ENCODE assay signal across 11 cellular contexts in genomic region chr15:42094512-42094963, GRCh38. TPM values are rescaled to one million over a fixed set of nuclear protein-coding genes. Genes with fewer than 3 reads are reported as not detected.
DNase-seq lines count a peak whose midpoint lies in the region; ATAC-seq and TF ChIP-seq lines count a peak whose summit lies in the region.
"Had no signal": no experiment of that assay in that cellular context is flagged by ENCODE, and none has a peak within 500 bp of the region (broad histone marks: within the 10 kb centered on the region; RNA-seq: fewer than 3 reads in every experiment).

PLA2G4D (minus strand) TSS chr15:42094562; CDS start chr15:42094459, 103 bp downstream.

- DNase-seq in DMS79 treated with DMSO at 0.1 percent for 48 hours (lab: John Stamatoyannopoulos, UW) (peak; percentile 89), NCI-H128 (lab: John Stamatoyannopoulos, UW; ENCODE audit: unreplicated experiment) (peak; percentile 46), PC-9 (peak; percentile 38 to 46), memory B cell (ENCODE audit: low spot score in 2 of 2) (no peak), SJCRH30 (no peak)
- no peak for DNase-seq in stimulated activated naive CD8-positive, alpha-beta T cell treated with anti-CD3 and anti-CD28 coated beads, Interleukin-15, amount 100 ng/mL, for 72 hours
- DNase-seq in CD8-positive, alpha-beta T cell = no peak
- DNase-seq: activated T-cell treated with anti-CD3 and anti-CD28 coated beads, Interleukin-2, amount 50 U/mL, for 1 hour; NCI-H1048 had no signal

- intact Hi-C loops in PC-9 (cut with micrococcal nuclease; ENCODE audit: unreplicated experiment) = no loop called here
- intact Hi-C loops in CD8-positive, alpha-beta T cell (cut with DNase I, micrococcal nuclease) = no loop called here

- CTCF ChIA-PET in PC-9 (lab: Charles Lee) = no interaction called here
- CTCF ChIA-PET in CD8-positive, alpha-beta T cell (lab: Charles Lee) = interaction anchor here (1.1 to 2.6 kb wide), 2 partner anchors 11 to 105 kb away, joined by 4 to 20 read pairs; no protein-coding TSS in a partner anchor

- H3K9me3 ChIP-seq in PC-9 (ENCODE audit: insufficient read depth, low read depth) = no peaks in the 10 kb centered on the region
- no peaks in the 10 kb centered on the region for H3K9me3 ChIP-seq in SJCRH30 (replicated peaks)
- no peaks in the 10 kb centered on the region for H3K9me3 ChIP-seq in CD8-positive, alpha-beta T cell (ENCODE audit: low read length)

- H3K4me1 ChIP-seq in PC-9 (replicated peaks; ENCODE audit: insufficient read depth) = peaks cover 16% of the 10 kb centered on the region
- peaks cover 9% of the 10 kb centered on the region for H3K4me1 ChIP-seq in SJCRH30
- no peaks in the 10 kb centered on the region for H3K4me1 ChIP-seq in CD8-positive, alpha-beta T cell (ENCODE audit: insufficient read depth, low read length)

- no peak within 1 kb of the TSS for H2AFZ ChIP-seq in PC-9

- no peaks in the 10 kb centered on the region for H4K20me1 ChIP-seq in PC-9 (ENCODE audit: insufficient read depth)

- H3K4me3 Mint-ChIP-seq in memory B cell = no peak within 1 kb of the TSS
- no peak within 1 kb of the TSS for H3K4me3 Mint-ChIP-seq in stimulated activated naive CD8-positive, alpha-beta T cell treated with anti-CD3 and anti-CD28 coated beads, Interleukin-15, amount 100 ng/mL, for 72 hours
- H3K4me3 Mint-ChIP-seq in CD8-positive, alpha-beta T cell = no peak within 1 kb of the TSS
- H3K4me3 Mint-ChIP-seq: dendritic cell treated with granulocyte-macrophage colony-stimulating factor and Interleukin-4, amounts not matched to agents 40 ng/mL and 50 ng/mL, for 4 days had no signal

- peak; percentile 27 for ATAC-seq in memory B cell (ENCODE audit: low read depth)
- no peak for ATAC-seq in activated CD4-positive, CD25-positive, alpha-beta regulatory T cell treated with anti-CD3 and anti-CD28 coated beads, Interleukin-2, amount 50 U/mL, for 24 hours
- no peak for ATAC-seq in stimulated activated naive CD8-positive, alpha-beta T cell treated with anti-CD3 and anti-CD28 coated beads, Interleukin-15, amount 100 ng/mL, for 72 hours
- no peak for ATAC-seq in CD8-positive, alpha-beta T cell

- H3K27ac Mint-ChIP-seq in memory B cell = no peak within 1 kb of the TSS
- H3K27ac Mint-ChIP-seq in stimulated activated naive CD8-positive, alpha-beta T cell treated with anti-CD3 and anti-CD28 coated beads, Interleukin-15, amount 100 ng/mL, for 72 hours = peak within 1 kb of the TSS in 1 of 2 donors; percentile 13
- no peak within 1 kb of the TSS for H3K27ac Mint-ChIP-seq in CD8-positive, alpha-beta T cell
- H3K27ac Mint-ChIP-seq: dendritic cell treated with granulocyte-macrophage colony-stimulating factor and Interleukin-4, amounts not matched to agents 40 ng/mL and 50 ng/mL, for 4 days had no signal

- no peaks in the 10 kb centered on the region for H3F3A ChIP-seq in PC-9 (ENCODE audit: insufficient read depth, low read depth)

- POLR2A ChIA-PET in PC-9 (lab: Charles Lee; ENCODE audit: unreplicated experiment) = no interaction called here
- POLR2A ChIA-PET in CD8-positive, alpha-beta T cell (lab: Charles Lee) = no interaction called here

- peaks cover 15% of the 10 kb centered on the region for H3K27me3 Mint-ChIP-seq in memory B cell
- peaks cover 2% of the 10 kb centered on the region for H3K27me3 Mint-ChIP-seq in stimulated activated naive CD8-positive, alpha-beta T cell treated with anti-CD3 and anti-CD28 coated beads, Interleukin-15, amount 100 ng/mL, for 72 hours
- H3K27me3 Mint-ChIP-seq in CD8-positive, alpha-beta T cell (ENCODE audit: low read depth) = no peaks in the 10 kb centered on the region
- H3K27me3 Mint-ChIP-seq: dendritic cell treated with granulocyte-macrophage colony-stimulating factor and Interleukin-4, amounts not matched to agents 40 ng/mL and 50 ng/mL, for 4 days had no signal

- H3K79me2 ChIP-seq in PC-9 (ENCODE audit: low read depth) = no peaks in the 10 kb centered on the region

- no peak for TF ChIP-seq CTCF in PC-9 (conservative IDR thresholded peaks at IDR 0.05)
- TF ChIP-seq CTCF in CD8-positive, alpha-beta T cell (IDR thresholded peaks at IDR 0.05) = no peak

- BruUV-seq in PC-9 (replicated peaks; lab: Mats Ljungman, UMichigan) = no TSS peak

- H3K27me3 ChIP-seq in PC-9 (ENCODE audit: insufficient read depth, low read depth) (no peaks in the 10 kb centered on the region), SJCRH30 (no peaks in the 10 kb centered on the region)
- no peaks in the 10 kb centered on the region for H3K27me3 ChIP-seq in CD8-positive, alpha-beta T cell (ENCODE audit: insufficient read depth, low read length)

- no peaks in the 10 kb centered on the region for H3K4me1 Mint-ChIP-seq in memory B cell
- no peaks in the 10 kb centered on the region for H3K4me1 Mint-ChIP-seq in stimulated activated naive CD8-positive, alpha-beta T cell treated with anti-CD3 and anti-CD28 coated beads, Interleukin-15, amount 100 ng/mL, for 72 hours
- H3K4me1 Mint-ChIP-seq in CD8-positive, alpha-beta T cell (ENCODE audit: low read depth) = no peaks in the 10 kb centered on the region

- H3K4me3 ChIP-seq in PC-9 (no peak within 1 kb of the TSS), SJCRH30 (no peak within 1 kb of the TSS)
- no peak within 1 kb of the TSS for H3K4me3 ChIP-seq in CD8-positive, alpha-beta T cell (ENCODE audit: low read depth, low read length)

- H3K27ac ChIP-seq in PC-9 (no peak within 1 kb of the TSS), SJCRH30 (no peak within 1 kb of the TSS)
- H3K27ac ChIP-seq in CD8-positive, alpha-beta T cell (ENCODE audit: low read depth, low read length) = no peak within 1 kb of the TSS

- H3K9me2 ChIP-seq in PC-9 (ENCODE audit: insufficient read depth) = no peaks in the 10 kb centered on the region

- H3K36me3 Mint-ChIP-seq in memory B cell = no peaks in the 10 kb centered on the region
- no peaks in the 10 kb centered on the region for H3K36me3 Mint-ChIP-seq in CD8-positive, alpha-beta T cell

- H3K36me3 ChIP-seq in PC-9 (ENCODE audit: low read depth) (no peaks in the 10 kb centered on the region), SJCRH30 (no peaks in the 10 kb centered on the region)
- H3K36me3 ChIP-seq in CD8-positive, alpha-beta T cell (ENCODE audit: insufficient read depth, low read length) = no peaks in the 10 kb centered on the region

- H3K9me3 Mint-ChIP-seq in memory B cell = peaks cover 1% of the 10 kb centered on the region
- H3K9me3 Mint-ChIP-seq in stimulated activated naive CD8-positive, alpha-beta T cell treated with anti-CD3 and anti-CD28 coated beads, Interleukin-15, amount 100 ng/mL, for 72 hours = no peaks in the 10 kb centered on the region
- no peaks in the 10 kb centered on the region for H3K9me3 Mint-ChIP-seq in CD8-positive, alpha-beta T cell
- H3K9me3 Mint-ChIP-seq: dendritic cell treated with granulocyte-macrophage colony-stimulating factor and Interleukin-4, amounts not matched to agents 40 ng/mL and 50 ng/mL, for 4 days had no signal

- H3K4me2 ChIP-seq in PC-9 = no peak within 1 kb of the TSS

RNA-seq across cellular contexts. Expression of gene PLA2G4D, which starts in this region (rescaled TPM):
- 0.90 and 1.4 TPM in 2 replicates for total RNA-seq in PC-9 (2021)
- total RNA-seq in SJCRH30 (2014; rRNA removed; shearing (Covaris generic)) = not detected in 2 replicates
- not detected for total RNA-seq in CD8-positive, alpha-beta T cell

Comparison
In these comparisons a context has a peak if more than half of its experiments do, and no peak if none do; other contexts are left out.
1. DNase-seq: peak in DMS79 treated with DMSO at 0.1 percent for 48 hours (single experiment), NCI-H128 (single experiment) and PC-9 (2 of 2); none in memory B cell (0 of 2), SJCRH30 (0 of 2), stimulated activated naive CD8-positive, alpha-beta T cell treated with anti-CD3 and anti-CD28 coated beads, Interleukin-15, amount 100 ng/mL, for 72 hours (0 of 2) and CD8-positive, alpha-beta T cell (0 of 7).